ENCODE assay signal across 1 cellular context in genomic region chr2:224869601-224870000, GRCh38.
TF ChIP-seq lines count a peak whose summit lies in the region.

No MANE protein-coding gene starts in this region.

TF ChIP-seq in IMR-90, 13 proteins besides CTCF, POLR2A, EP300 and RAD21 (continued from another document):
- no peak for TF ChIP-seq RFX5 (IDR thresholded peaks at IDR 0.05; ENCODE audit: low read depth, low read length)
- no peak for TF ChIP-seq NFE2L2 (IDR thresholded peaks at IDR 0.05; ENCODE audit: low read depth, low read length)
- TF ChIP-seq USF2 (IDR thresholded peaks at IDR 0.05; ENCODE audit: low read depth, low read length), result peak; percentile 65; the same call in 1 of the 2 replicates
- 0 out of 2 replicates have a peak, but pooled peaks have one; percentile 10 for TF ChIP-seq SMC3 (IDR thresholded peaks at IDR 0.05; ENCODE audit: low read depth, low read length)
- TF ChIP-seq MAZ (IDR thresholded peaks at IDR 0.05; ENCODE audit: borderline replicate concordance, low read depth, low read length), result no peak
- TF ChIP-seq MXI1 (IDR thresholded peaks at IDR 0.05; ENCODE audit: borderline replicate concordance, low read depth, low read length), result 0 out of 2 replicates have a peak, but pooled peaks have one; percentile 20
- peak; percentile 75 for TF ChIP-seq BHLHE40 (IDR thresholded peaks at IDR 0.05; ENCODE audit: low read depth, low read length)
- TF ChIP-seq ELK1 (IDR thresholded peaks at IDR 0.05; ENCODE audit: borderline replicate concordance, low read depth, low read length), result no peak
- no peak for TF ChIP-seq CEBPB (IDR thresholded peaks at IDR 0.05; ENCODE audit: low read depth, low read length)
- no peak for TF ChIP-seq CHD1 (IDR thresholded peaks at IDR 0.05; ENCODE audit: low read depth, low read length)
- 0 out of 2 replicates have a peak, but pooled peaks have one; percentile 47 for TF ChIP-seq FOS (IDR thresholded peaks at IDR 0.05; ENCODE audit: low read depth, low read length)
- TF ChIP-seq MAFK (IDR thresholded peaks at IDR 0.05; ENCODE audit: low read depth, low read length), result no peak
